In genomic region chr7:36806897-36807296, GRCh38 we compare ENCODE assay signal across 12 cellular contexts.
"Had no signal": no experiment of that assay in that cellular context is flagged by ENCODE, and none has a peak within 500 bp of the region (broad histone marks: within the 10 kb centered on the region; RNA-seq: fewer than 3 reads in every experiment).

No MANE protein-coding gene starts in this region.

- H3K4me3 Mint-ChIP-seq: activated CD4-positive, alpha-beta memory T cell treated with anti-CD3 and anti-CD28 coated beads, Interleukin-2, amount 10 ng/mL, durations not matched to agents 7 days and 5 days; dendritic cell treated with granulocyte-macrophage colony-stimulating factor and Interleukin-4, amounts not matched to agents 40 ng/mL and 50 ng/mL, for 4 days; nephron progenitor cell; stimulated activated naive CD8-positive, alpha-beta T cell treated with anti-CD3 and anti-CD28 coated beads, Interleukin-15, Interleukin-2, amounts not matched to agents 100 ng/mL and 50 ng/mL, for 24 hours had no signal

- H3K36me3 ChIP-seq: upper lobe of left lung had no signal

- H3K9me3 Mint-ChIP-seq: activated CD4-positive, alpha-beta memory T cell treated with anti-CD3 and anti-CD28 coated beads, Interleukin-2, amount 10 ng/mL, durations not matched to agents 7 days and 5 days; dendritic cell treated with granulocyte-macrophage colony-stimulating factor and Interleukin-4, amounts not matched to agents 40 ng/mL and 50 ng/mL, for 4 days; nephron progenitor cell; stimulated activated naive CD8-positive, alpha-beta T cell treated with anti-CD3 and anti-CD28 coated beads, Interleukin-15, Interleukin-2, amounts not matched to agents 100 ng/mL and 50 ng/mL, for 24 hours had no signal

- H3K9me3 ChIP-seq: upper lobe of left lung had no signal

- H3K27ac ChIP-seq: upper lobe of left lung had no signal

- H3K4me1 Mint-ChIP-seq: activated CD4-positive, alpha-beta memory T cell treated with anti-CD3 and anti-CD28 coated beads, Interleukin-2, amount 10 ng/mL, durations not matched to agents 7 days and 5 days had no signal

- H3K4me3 ChIP-seq: upper lobe of left lung had no signal

- H3K27me3 ChIP-seq: upper lobe of left lung had no signal

- H3K27ac Mint-ChIP-seq: activated CD4-positive, alpha-beta memory T cell treated with anti-CD3 and anti-CD28 coated beads, Interleukin-2, amount 10 ng/mL, durations not matched to agents 7 days and 5 days; dendritic cell treated with granulocyte-macrophage colony-stimulating factor and Interleukin-4, amounts not matched to agents 40 ng/mL and 50 ng/mL, for 4 days; nephron progenitor cell; stimulated activated naive CD8-positive, alpha-beta T cell treated with anti-CD3 and anti-CD28 coated beads, Interleukin-15, Interleukin-2, amounts not matched to agents 100 ng/mL and 50 ng/mL, for 24 hours had no signal

- DNase-seq: activated CD4-positive, alpha-beta memory T cell treated with anti-CD3 and anti-CD28 coated beads, Interleukin-2, amount 10 ng/mL, durations not matched to agents 7 days and 5 days; activated CD4-positive, CD25-positive, alpha-beta regulatory T cell; activated naive CD4-positive, alpha-beta T cell; effector memory CD4-positive, alpha-beta T cell; foreskin melanocyte; nephron progenitor cell; occipital lobe; stimulated activated CD4-positive, alpha-beta T cell treated with anti-CD3 and anti-CD28 coated beads, Interleukin-4, amount 100 ng/mL, for 24 hours; T1000; upper lobe of left lung had no signal

- H3K27me3 Mint-ChIP-seq: dendritic cell treated with granulocyte-macrophage colony-stimulating factor and Interleukin-4, amounts not matched to agents 40 ng/mL and 50 ng/mL, for 4 days; stimulated activated naive CD8-positive, alpha-beta T cell treated with anti-CD3 and anti-CD28 coated beads, Interleukin-15, Interleukin-2, amounts not matched to agents 100 ng/mL and 50 ng/mL, for 24 hours had no signal

- H3K4me1 ChIP-seq: upper lobe of left lung had no signal
